In the genomic region with DNA sequence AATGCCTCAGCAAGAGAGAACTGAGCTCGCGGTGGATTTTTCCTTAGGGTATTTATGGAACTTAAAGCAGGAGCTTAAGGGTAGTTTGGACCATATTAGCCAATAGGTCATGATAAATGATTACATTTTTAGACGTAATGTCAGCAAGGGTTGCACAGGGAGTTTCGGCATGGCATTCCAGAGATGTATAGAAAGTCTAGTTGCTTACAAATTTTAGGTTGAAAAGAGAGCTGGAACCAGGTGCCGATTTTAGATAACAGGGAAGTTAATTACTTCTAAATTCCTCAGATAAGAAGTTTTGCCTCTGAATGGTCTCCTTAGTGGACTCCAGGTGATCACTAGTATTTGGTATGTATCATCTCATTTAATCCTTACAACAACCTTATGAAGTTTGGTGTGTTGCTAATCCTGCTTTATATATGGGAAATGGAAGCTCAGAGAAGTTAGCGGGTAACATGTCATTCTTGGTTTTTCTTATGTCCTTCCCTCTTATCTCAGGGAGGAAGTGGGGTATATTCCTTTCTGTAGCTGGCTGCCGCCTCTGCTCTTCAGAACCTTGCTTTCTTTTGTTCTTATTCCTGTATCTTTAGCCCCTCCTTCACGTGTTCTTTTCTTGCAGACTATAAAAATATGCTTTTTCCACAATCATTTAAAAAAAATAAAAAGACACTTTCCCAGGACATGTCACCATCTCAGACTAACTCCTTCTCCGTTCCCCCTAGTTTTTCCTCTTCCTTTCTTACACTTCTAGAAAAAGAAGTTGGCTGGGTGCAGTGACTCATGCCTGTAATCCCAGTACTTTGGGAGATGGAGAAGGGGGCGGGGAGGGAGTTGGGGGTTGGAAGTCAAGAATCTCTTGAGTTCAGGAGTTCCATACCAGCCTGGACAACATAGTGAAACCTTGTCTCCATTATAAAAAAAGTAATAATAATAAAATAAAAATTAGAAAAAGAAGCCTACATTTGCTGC, we compare ENCODE assay signal across 8 cellular contexts. TPM values are rescaled to one million over a fixed set of nuclear protein-coding genes. Genes with fewer than 3 reads are reported as not detected.
DNase-seq lines count a peak whose midpoint lies in the region; ATAC-seq, FAIRE-seq and TF ChIP-seq lines count a peak whose summit lies in the region.

No MANE protein-coding gene starts in this region.

- H3K4me1 ChIP-seq in cardiac muscle cell (ENCODE audit: low read depth) (peaks cover 26% of the 10 kb centered on the region), kidney (ENCODE audit: control insufficient read depth in 1 of 2, insufficient read depth in 1 of 2, low read depth in 1 of 2, low read length in 2 of 2) (peaks cover 22% of the 10 kb centered on the region in 2 donors), uterus (peaks cover 0 to 12% of the 10 kb centered on the region in 2 donors)

- H3K27me3 ChIP-seq in cardiac muscle cell (no peaks in the 10 kb centered on the region), uterus (no peaks in the 10 kb centered on the region)

- TF ChIP-seq CTCF in cardiac muscle cell (IDR thresholded peaks at IDR 0.05; ENCODE audit: low read depth, low read length) (no peak), astrocyte of the spinal cord (IDR thresholded peaks at IDR 0.05; ENCODE audit: low read depth, low read length) (no peak), kidney (IDR thresholded peaks at IDR 0.05; ENCODE audit: borderline replicate concordance, extremely low read depth, insufficient read depth) (no peak), uterus (IDR thresholded peaks at IDR 0.05) (no peak)

- H3K9me3 ChIP-seq in cardiac muscle cell (ENCODE audit: low read depth) = no peaks in the 10 kb centered on the region
- no peaks in the 10 kb centered on the region for H3K9me3 ChIP-seq in kidney (ENCODE audit: control insufficient read depth in 1 of 2, low read length in 2 of 2)
- no peaks in the 10 kb centered on the region for H3K9me3 ChIP-seq in uterus

- no peak overlapping the region for H3K9ac ChIP-seq in kidney (ENCODE audit: low read length in 2 of 2)

- ATAC-seq in GM18511 (IDR thresholded peaks at IDR 0.05; ENCODE audit: unreplicated experiment) = no peak

- H3K36me3 ChIP-seq in cardiac muscle cell (no peaks in the 10 kb centered on the region), kidney (ENCODE audit: control insufficient read depth in 1 of 2, insufficient read depth in 2 of 2, low read length in 2 of 2) (no peaks in the 10 kb centered on the region), uterus (no peaks in the 10 kb centered on the region)

- intact Hi-C loops in cardiac septum (cut with DNase I) = no loop called here
- intact Hi-C loops in kidney (cut with DNase I) = no loop called here
- intact Hi-C loops in uterus (cut with DNase I; ENCODE audit: low total_unique reads) = no loop called here

- no peak for TF ChIP-seq POLR2A in uterus (IDR thresholded peaks at IDR 0.05)

- in situ Hi-C loops in astrocyte of the spinal cord (cut with HindIII; ENCODE audit: low sequenced_read_pairs) = no loop called here

- FAIRE-seq in kidney (lab: Jason Lieb, UNC) = no peak

- DNase-seq in cardiac muscle cell (ENCODE audit: low read depth in 1 of 2, low spot score in 1 of 2) (peak in 1 of 2 donors; percentile 77), cardiac septum (ENCODE audit: low spot score) (no peak), astrocyte of the spinal cord (ENCODE audit: low read depth, low spot score) (peak; percentile 77), kidney (no peak), uterus (no peak), foreskin melanocyte (no peak), NCI-H510A treated with DMSO at 0.1 percent for 48 hours (lab: John Stamatoyannopoulos, UW) (no peak)

- H3K4me3 ChIP-seq in cardiac muscle cell (no peak overlapping the region), astrocyte of the spinal cord (ENCODE audit: low read depth, low read length) (no peak overlapping the region), kidney (ENCODE audit: low read length in 2 of 2) (peak overlapping the region in 1 of 2 donors; percentile 19), uterus (no peak overlapping the region)

- H3K27ac ChIP-seq in cardiac muscle cell = peak overlapping the region; percentile 70
- H3K27ac ChIP-seq in kidney (ENCODE audit: low read depth in 2 of 2, low read length in 2 of 2) = peak overlapping the region; percentile 39 to 69
- peak overlapping the region; percentile 66 to 70 for H3K27ac ChIP-seq in uterus

RNA-seq across cellular contexts. Expression of gene IQGAP1, which starts 25.7 kb away (rescaled TPM):
- total RNA-seq in cardiac muscle cell (14.2 and 14.6 TPM in 2 replicates), cardiac septum (45.6 TPM), kidney (218 TPM), uterus (100 to 1,000 TPM; 195 to 777 (median 290) TPM)
- polyA plus RNA-seq in cardiac muscle cell (9.1 and 10.5 TPM in 2 replicates), kidney (ENCODE audit: insufficient read depth, low read depth, low replicate concordance) (70.0 TPM)
